18 cellular contexts compared by ENCODE assay signal in the genomic region with DNA sequence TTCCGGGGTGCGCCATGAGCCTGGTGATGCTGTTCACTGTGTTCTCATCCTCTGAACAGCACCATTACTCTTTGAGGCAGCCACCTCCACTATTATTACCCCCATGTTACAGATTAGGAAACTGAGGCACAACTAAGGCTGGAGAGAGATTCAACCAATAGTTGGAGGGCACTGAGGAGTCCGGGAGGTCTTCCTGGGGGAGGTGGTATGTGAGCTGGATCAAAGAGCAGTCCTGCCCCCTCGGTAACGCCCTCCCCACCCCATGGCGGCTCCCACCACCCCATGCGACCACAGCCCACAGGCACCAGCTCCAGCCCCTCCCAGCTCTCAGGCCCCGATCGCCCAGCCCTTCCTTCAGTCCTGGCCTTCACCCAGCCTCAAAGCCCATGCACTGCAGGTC. TPM values are rescaled to one million over a fixed set of nuclear protein-coding genes. Genes with fewer than 3 reads are reported as not detected.
DNase-seq lines count a peak whose midpoint lies in the region; ATAC-seq and TF ChIP-seq lines count a peak whose summit lies in the region.
"Had no signal": no experiment of that assay in that cellular context is flagged by ENCODE, and none has a peak within 500 bp of the region (broad histone marks: within the 10 kb centered on the region; RNA-seq: fewer than 3 reads in every experiment).

No MANE protein-coding gene starts in this region.

- H3K27me3 ChIP-seq in H9 (ENCODE audit: insufficient read depth, low read length) (no peaks in the 10 kb centered on the region), adrenal gland (no peaks in the 10 kb centered on the region), liver (ENCODE audit: control insufficient read depth in 4 of 4, insufficient read depth in 4 of 4, low read length in 3 of 4) (no peaks in the 10 kb centered on the region), osteoblast (ENCODE audit: insufficient read depth, low read length) (no peaks in the 10 kb centered on the region)

- no peak overlapping the region for H3K14ac ChIP-seq in H9 (ENCODE audit: insufficient read depth, low read length)

- H2BK15ac ChIP-seq in H9 (ENCODE audit: low read depth, low read length), result no peak overlapping the region

- H3K9ac ChIP-seq in H9 (ENCODE audit: extremely low read depth, insufficient read length, low read length), result no peak overlapping the region
- peak overlapping the region in 1 of 2 donors; percentile 58 for H3K9ac ChIP-seq in liver (ENCODE audit: low read depth in 1 of 2, low read length in 2 of 2)

- intact Hi-C loops in adrenal gland (cut with DNase I), result no loop called here

- ATAC-seq in HG03442 (IDR thresholded peaks at IDR 0.05; ENCODE audit: unreplicated experiment), result no peak
- ATAC-seq in GM21390 (IDR thresholded peaks at IDR 0.05; ENCODE audit: unreplicated experiment), result no peak
- ATAC-seq in HG02981 (IDR thresholded peaks at IDR 0.05; ENCODE audit: unreplicated experiment), result no peak
- ATAC-seq: GM23338 had no signal

- no peak overlapping the region for H3K4me3 ChIP-seq in adrenal gland
- peak overlapping the region in 2 of 3 donors; percentile 5 to 12 for H3K4me3 ChIP-seq in liver (ENCODE audit: low read depth in 1 of 3, low read length in 3 of 3)
- H3K4me3 ChIP-seq in osteoblast (ENCODE audit: insufficient read depth, low read length), result no peak overlapping the region
- H3K4me3 ChIP-seq: GM23338, HAP-1 had no signal

- no peak for TF ChIP-seq POLR2A in adrenal gland (IDR thresholded peaks at IDR 0.05)

- H3K36me3 Mint-ChIP-seq in H9 (ENCODE audit: insufficient read depth in 1 of 3, low read depth in 3 of 3), result peaks cover 0 to 6% (median 0%) of the 10 kb centered on the region in 3 experiments; a peak in 2 of 7 replicates
- H3K36me3 Mint-ChIP-seq: CD4-positive, alpha-beta memory T cell had no signal

- H2AFZ ChIP-seq in H9 (ENCODE audit: low read length) (no peak overlapping the region), osteoblast (ENCODE audit: low read length) (no peak overlapping the region)
- H2AFZ ChIP-seq: GM23338 had no signal

- no peak overlapping the region for H3K56ac ChIP-seq in H9 (ENCODE audit: insufficient read length, low read depth, low read length)

- TF ChIP-seq RAD21 in liver (IDR thresholded peaks at IDR 0.05), result no peak

- no peaks in the 10 kb centered on the region for H3K23me2 ChIP-seq in H9 (ENCODE audit: insufficient read length, low read depth, low read length, poor library complexity, severe bottlenecking)

- no peak overlapping the region for H3K18ac ChIP-seq in H9 (ENCODE audit: insufficient read length, low read depth, low read length)

- TF ChIP-seq CTCF in H9 (conservative IDR thresholded peaks at IDR 0.05) (no peak), adrenal gland (IDR thresholded peaks at IDR 0.05) (no peak), liver (IDR thresholded peaks at IDR 0.05; ENCODE audit: low read depth, low read length, missing input control) (no peak), osteoblast (IDR thresholded peaks at IDR 0.05; ENCODE audit: extremely low read depth, low read depth, low read length) (no peak)

- DNase-seq in H9, result no peak
- no peak for DNase-seq in adrenal gland
- peak; percentile 75 for DNase-seq in osteoblast (ENCODE audit: insufficient read length, low spot score, missing footprints)
- DNase-seq: 8988T; C1 segment of cervical spinal cord; Calu3; CD4-positive, alpha-beta memory T cell; COR-L47; DMS53; DMS79 treated with DMSO at 0.1 percent for 48 hours; GF-D8; HFFc6 had no signal

- no peak overlapping the region for H4K8ac ChIP-seq in H9 (replicated peaks; ENCODE audit: insufficient read length, low read depth, low read length)

- H4K20me1 ChIP-seq in H9 (ENCODE audit: control insufficient read depth, insufficient read depth, insufficient read length) (no peaks in the 10 kb centered on the region), osteoblast (ENCODE audit: insufficient read depth, low read length) (no peaks in the 10 kb centered on the region)

- no peak overlapping the region for H2BK120ac ChIP-seq in H9 (ENCODE audit: low read depth, low read length, poor library complexity, severe bottlenecking)

- H3K4me3 Mint-ChIP-seq in H9, result no peak overlapping the region
- H3K4me3 Mint-ChIP-seq: CD4-positive, alpha-beta memory T cell; GM23338; HFFc6 had no signal

- peaks cover 29 to 33% of the 10 kb centered on the region in 2 experiments for H3K4me1 Mint-ChIP-seq in H9
- H3K4me1 Mint-ChIP-seq: CD4-positive, alpha-beta memory T cell had no signal

- H3K4ac ChIP-seq in H9 (ENCODE audit: low read depth, low read length), result no peak overlapping the region

- no peak overlapping the region for H2AK5ac ChIP-seq in H9 (ENCODE audit: insufficient read length, low read length)

- H3K4me2 ChIP-seq in H9 (ENCODE audit: insufficient read depth, insufficient read length, low read length) (no peak overlapping the region), osteoblast (ENCODE audit: insufficient read depth, low read length) (no peak overlapping the region)
- H3K4me2 ChIP-seq: GM23338 had no signal

- no peak overlapping the region for H3K27ac ChIP-seq in H9 (ENCODE audit: insufficient read length, low read depth, low read length)
- peak overlapping the region; percentile 69 to 95 (median 84) for H3K27ac ChIP-seq in adrenal gland
- peak overlapping the region; percentile 89 to 94 for H3K27ac ChIP-seq in liver (ENCODE audit: low read depth in 1 of 2, low read length in 2 of 2)
- H3K27ac ChIP-seq in osteoblast (ENCODE audit: low read depth, low read length), result no peak overlapping the region

- no peak overlapping the region for H2BK12ac ChIP-seq in H9 (ENCODE audit: insufficient read length, low read depth, low read length)

- no peaks in the 10 kb centered on the region for H3K79me2 ChIP-seq in H9 (ENCODE audit: insufficient read depth, low read length)
- no peaks in the 10 kb centered on the region for H3K79me2 ChIP-seq in osteoblast (ENCODE audit: insufficient read depth, low read length)

- no peaks in the 10 kb centered on the region; the same call in 1 of the 2 replicates for H3K27me3 Mint-ChIP-seq in H9 (ENCODE audit: low read depth)
- H3K27me3 Mint-ChIP-seq: CD4-positive, alpha-beta memory T cell had no signal

- H3K9me3 ChIP-seq in H9 (ENCODE audit: control insufficient read depth, low read depth, low read length) (no peaks in the 10 kb centered on the region), adrenal gland (replicated peaks in 1 of 3) (no peaks in the 10 kb centered on the region), liver (ENCODE audit: control insufficient read depth in 4 of 4, low read length in 3 of 4) (no peaks in the 10 kb centered on the region), osteoblast (ENCODE audit: low read depth, low read length) (no peaks in the 10 kb centered on the region)
- H3K9me3 ChIP-seq: HAP-1 had no signal

- H3K23ac ChIP-seq in H9 (ENCODE audit: insufficient read length, low read depth, low read length), result no peak overlapping the region

- H3K79me1 ChIP-seq in H9 (ENCODE audit: insufficient read depth, low read depth, low read length, poor library complexity, severe bottlenecking), result no peaks in the 10 kb centered on the region

- H4K91ac ChIP-seq in H9 (ENCODE audit: insufficient read length, low read depth, low read length), result no peak overlapping the region

- no peak overlapping the region for H4K5ac ChIP-seq in H9 (ENCODE audit: insufficient read length, low read depth, low read length)

- no peak overlapping the region for H2BK20ac ChIP-seq in H9 (ENCODE audit: low read depth, low read length, poor library complexity, severe bottlenecking)

- H3K4me1 ChIP-seq in H9 (ENCODE audit: insufficient read depth, low read length), result peaks cover 8% of the 10 kb centered on the region; the same call in 1 of the 2 replicates
- H3K4me1 ChIP-seq in adrenal gland (replicated peaks in 1 of 2), result peaks cover 31 to 43% of the 10 kb centered on the region in 2 donors
- H3K4me1 ChIP-seq in liver (ENCODE audit: control insufficient read depth in 4 of 4, insufficient read depth in 4 of 4, low read length in 3 of 4), result peaks cover 4 to 51% (median 28%) of the 10 kb centered on the region in 4 donors
- no peaks in the 10 kb centered on the region for H3K4me1 ChIP-seq in osteoblast (ENCODE audit: insufficient read depth, low read length)

- H3T11ph ChIP-seq in H9 (ENCODE audit: low read length), result no peak overlapping the region

- no peaks in the 10 kb centered on the region; a peak in 1 of 5 replicates for H3K9me3 Mint-ChIP-seq in H9
- H3K9me3 Mint-ChIP-seq: CD4-positive, alpha-beta memory T cell; GM23338; HFFc6 had no signal

- no peak overlapping the region for H2BK5ac ChIP-seq in H9 (ENCODE audit: insufficient read length, low read length)

- no CpG with 5 or more reads among the region's 9 CpGs for WGBS in H9 (ENCODE audit: extremely low coverage, insufficient read length, low lambda C conversion rate)
- 66 to 79% (median 75%) methylated on average over 8 to 9 of the region's 9 CpGs for WGBS in adrenal gland, 4 donors
- 86% methylated on average over 9 of the region's 9 CpGs for WGBS in liver

- peaks cover 0 to 11% of the 10 kb centered on the region in 2 donors for H3K36me3 ChIP-seq in adrenal gland (replicated peaks in 1 of 2)
- peaks cover 0 to 2% (median 0%) of the 10 kb centered on the region in 4 donors for H3K36me3 ChIP-seq in liver (ENCODE audit: control insufficient read depth in 4 of 4, insufficient read depth in 3 of 4, low read depth in 1 of 4, low read length in 3 of 4)
- H3K36me3 ChIP-seq in osteoblast (ENCODE audit: insufficient read depth, low read length), result no peaks in the 10 kb centered on the region

- H3K27ac Mint-ChIP-seq in H9, result 0 out of 7 replicates have a peak overlapping the region, but pooled peaks of 2 of the 3 experiments have one; percentile 10 to 81
- H3K27ac Mint-ChIP-seq: CD4-positive, alpha-beta memory T cell; GM23338; HFFc6 had no signal

TF ChIP-seq in liver, 16 proteins besides CTCF, POLR2A, EP300 and RAD21:
- TF ChIP-seq, protein P1, sequence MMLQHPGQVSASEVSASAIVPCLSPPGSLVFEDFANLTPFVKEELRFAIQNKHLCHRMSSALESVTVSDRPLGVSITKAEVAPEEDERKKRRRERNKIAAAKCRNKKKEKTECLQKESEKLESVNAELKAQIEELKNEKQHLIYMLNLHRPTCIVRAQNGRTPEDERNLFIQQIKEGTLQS (IDR thresholded peaks at IDR 0.05), result no peak
- no peak for TF ChIP-seq YY1 (IDR thresholded peaks at IDR 0.05)
- no peak for TF ChIP-seq EGR1 (IDR thresholded peaks at IDR 0.05; ENCODE audit: low read depth in 2 of 2)
- TF ChIP-seq GABPA (IDR thresholded peaks at IDR 0.05 in 1 of 2, conservative IDR thresholded peaks at IDR 0.05 in 1 of 2), result no peak

RNA-seq across cellular contexts. Expression of a gene that starts 43.5 kb away (rescaled TPM):
- total RNA-seq in H9 (2021), result 31.3 and 31.7 TPM in 2 replicates
- 1,000 to 10,000 TPM in 5 of 8 donors, 100 to 1,000 TPM in 3; 646 to 8,580 (median 1,325) TPM for total RNA-seq in adrenal gland
- polyA plus RNA-seq in adrenal gland, result 1,000 to 10,000 TPM in 2 of 3 donors, 100 to 1,000 TPM in 1; 213 to 5,784 (median 1,664) TPM
- 100 to 1,000 TPM in 1 of 2 donors, 10 to 100 TPM in 1; 85.3 to 169 TPM for total RNA-seq in liver
- polyA plus RNA-seq in liver, result 100 to 1,000 TPM; 112 to 289 TPM
- total RNA-seq in osteoblast, result 9.4 and 10.9 TPM in 2 replicates

Comparison
In these comparisons a context has a peak if more than half of its experiments do, and no peak if none do; other contexts are left out.
1. H3K27ac ChIP-seq: peak in adrenal gland (5 of 5) and liver (2 of 2); none in H9 (single experiment) and osteoblast (single experiment).
2. H3K4me3 ChIP-seq: peak in liver (2 of 3); none in adrenal gland (0 of 4) and osteoblast (single experiment).